In the genomic region with DNA sequence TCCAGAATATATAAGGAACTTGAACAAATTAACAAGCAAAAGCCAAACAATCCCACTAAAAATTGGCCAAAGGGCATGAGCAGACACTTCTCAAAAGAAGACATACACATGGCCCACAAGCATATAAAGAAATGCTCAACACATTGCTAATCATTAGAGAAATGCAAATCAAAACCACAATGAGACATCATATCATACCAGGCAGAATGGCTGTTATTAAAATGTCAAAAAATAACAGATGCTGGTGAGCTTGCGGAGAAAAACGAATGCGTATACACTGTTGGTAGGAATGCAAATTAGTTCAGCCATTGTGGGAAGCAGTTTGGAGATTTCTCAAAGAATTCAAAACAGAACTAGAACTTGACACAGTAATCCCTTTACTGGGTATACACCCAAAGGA, we compare ENCODE assay signal across 28 cellular contexts.
"Had no signal": no experiment of that assay in that cellular context is flagged by ENCODE, and none has a peak within 500 bp of the region (broad histone marks: within the 10 kb centered on the region; RNA-seq: fewer than 3 reads in every experiment).

No MANE protein-coding gene starts in this region.

- H3K4me3 ChIP-seq: left lung, lower lobe of right lung, ovary, right atrium auricular region, right lobe of liver, smooth muscle cell, tibial nerve, vagina had no signal

- H3K27me3 ChIP-seq: left lung, ovary, right atrium auricular region, right lobe of liver, tibial nerve, vagina had no signal

- H3K36me3 ChIP-seq: left lung, lower lobe of right lung, ovary, right atrium auricular region, right lobe of liver, tibial nerve, vagina had no signal

- H3K27ac Mint-ChIP-seq: immature natural killer cell; mesothelial cell of epicardium; naive B cell; natural killer cell; nephron progenitor cell; progenitor cell of endocrine pancreas; stimulated activated memory B cell treated with anti-CD40 and anti-IgM and Interleukin-4, amounts not matched to agents 10 μg/mL and 1 μg/mL and 100 μg/mL, for 72 hours; stimulated activated naive CD8-positive, alpha-beta T cell treated with anti-CD3 and anti-CD28 coated beads, Interleukin-15, amount 100 ng/mL, for 72 hours; type B pancreatic cell had no signal

- H3K4me2 ChIP-seq: smooth muscle cell had no signal

- H3K4me1 ChIP-seq: left lung, lower lobe of right lung, right atrium auricular region, right lobe of liver, tibial nerve, vagina had no signal

- FAIRE-seq: islet of Langerhans, kidney had no signal

- H3K9me3 Mint-ChIP-seq: natural killer cell; stimulated activated memory B cell treated with anti-CD40 and anti-IgM and Interleukin-4, amounts not matched to agents 10 μg/mL and 1 μg/mL and 100 μg/mL, for 72 hours; stimulated activated naive CD8-positive, alpha-beta T cell treated with anti-CD3 and anti-CD28 coated beads, Interleukin-15, amount 100 ng/mL, for 72 hours had no signal

- ATAC-seq: left colon; left lung; lower lobe of right lung; natural killer cell; right lobe of liver; stimulated activated memory B cell treated with anti-CD40 and anti-IgM and Interleukin-4, amounts not matched to agents 10 μg/mL and 1 μg/mL and 100 μg/mL, for 72 hours; stimulated activated naive CD8-positive, alpha-beta T cell treated with anti-CD3 and anti-CD28 coated beads, Interleukin-15, amount 100 ng/mL, for 72 hours had no signal

- H3K27ac ChIP-seq: left lung, lower lobe of right lung, ovary, right atrium auricular region, right lobe of liver, tibial nerve, vagina had no signal

- H3K4me3 Mint-ChIP-seq: immature natural killer cell; mesothelial cell of epicardium; naive B cell; natural killer cell; nephron progenitor cell; stimulated activated memory B cell treated with anti-CD40 and anti-IgM and Interleukin-4, amounts not matched to agents 10 μg/mL and 1 μg/mL and 100 μg/mL, for 72 hours; stimulated activated naive CD8-positive, alpha-beta T cell treated with anti-CD3 and anti-CD28 coated beads, Interleukin-15, amount 100 ng/mL, for 72 hours; type B pancreatic cell had no signal

- H3K9me3 ChIP-seq: lower lobe of right lung, right lobe of liver, vagina had no signal

- DNase-seq: immature natural killer cell; kidney; left colon; left lung; lower lobe of right lung; mammary epithelial cell; mesendoderm; naive B cell; natural killer cell; nephron progenitor cell; ovary; right lobe of liver; stimulated activated CD4-positive, alpha-beta T cell treated with anti-CD3 and anti-CD28 coated beads, Interleukin-1b, Interleukin-23, amount 100 ng/mL, for 48 hours; stimulated activated CD4-positive, alpha-beta T cell treated with anti-CD3 and anti-CD28 coated beads, Interleukin-2, amount 100 ng/mL, for 48 hours; stimulated activated CD4-positive, alpha-beta T cell treated with anti-CD3 and anti-CD28 coated beads, Interleukin-4, amount 100 ng/mL, for 4 hours; stimulated activated CD8-positive, alpha-beta memory T cell treated with anti-CD3 and anti-CD28 coated beads, Interleukin-4, amount 100 ng/mL, for 48 hours; stimulated activated naive CD4-positive, alpha-beta T cell treated with Interleukin-2 at 50 U/mL for 16 hours; stimulated activated naive CD8-positive, alpha-beta T cell treated with anti-CD3 and anti-CD28 coated beads, Interleukin-15, amount 100 ng/mL, for 72 hours; substantia nigra had no signal

- H3K4me1 Mint-ChIP-seq: immature natural killer cell; mesothelial cell of epicardium; naive B cell; natural killer cell; nephron progenitor cell; stimulated activated naive CD8-positive, alpha-beta T cell treated with anti-CD3 and anti-CD28 coated beads, Interleukin-15, amount 100 ng/mL, for 72 hours had no signal

- H3K27me3 Mint-ChIP-seq: progenitor cell of endocrine pancreas; stimulated activated naive CD8-positive, alpha-beta T cell treated with anti-CD3 and anti-CD28 coated beads, Interleukin-15, amount 100 ng/mL, for 72 hours had no signal

- H3K36me3 Mint-ChIP-seq: mesothelial cell of epicardium; naive B cell; natural killer cell; stimulated activated memory B cell treated with anti-CD40 and anti-IgM and Interleukin-4, amounts not matched to agents 10 μg/mL and 1 μg/mL and 100 μg/mL, for 72 hours; type B pancreatic cell had no signal
